Comparison of ENCODE assay signal across 8 cellular contexts in genomic region chr12:76878899-76879709, GRCh38. TPM values are rescaled to one million over a fixed set of nuclear protein-coding genes. Genes with fewer than 3 reads are reported as not detected.
DNase-seq lines count a peak whose midpoint lies in the region; ATAC-seq and TF ChIP-seq lines count a peak whose summit lies in the region.

CSRP2 (minus strand) TSS chr12:76879019; CDS start chr12:76866260, 12,759 bp downstream.

- peak within 1 kb of the TSS; percentile 74 for H3K27ac Mint-ChIP-seq in activated T-helper 17 cell treated with anti-CD3 and anti-CD28 coated beads, Interleukin-2, amount 50 U/mL, for 72 hours
- peak within 1 kb of the TSS in 3 of 9 donors; percentile 64 to 76 (median 72) for H3K27ac Mint-ChIP-seq in naive thymus-derived CD4-positive, alpha-beta T cell

- H3K9me3 ChIP-seq in naive thymus-derived CD4-positive, alpha-beta T cell (ENCODE audit: control insufficient read depth in 2 of 3, low read length in 3 of 3) = no peaks in the 10 kb centered on the region

- peaks cover 0 to 10% of the 10 kb centered on the region in 2 donors for H3K27me3 ChIP-seq in naive thymus-derived CD4-positive, alpha-beta T cell (ENCODE audit: control insufficient read depth in 2 of 2, insufficient read depth in 2 of 2, low read length in 2 of 2)

- peaks cover 61% of the 10 kb centered on the region for H3K27me3 Mint-ChIP-seq in activated T-helper 17 cell treated with anti-CD3 and anti-CD28 coated beads, Interleukin-2, amount 50 U/mL, for 72 hours
- H3K27me3 Mint-ChIP-seq in naive thymus-derived CD4-positive, alpha-beta T cell = peaks cover 44 to 66% (median 53%) of the 10 kb centered on the region in 5 donors

- DNase-seq in DMS153 (lab: John Stamatoyannopoulos, UW) = peak; percentile 84
- peak; percentile 87 for DNase-seq in HuH-7.5 (ENCODE audit: low spot score)
- DNase-seq in fibroblast of peridontal ligament (ENCODE audit: extremely low read depth) = peak; percentile 83
- peak; percentile 16 to 74 (median 43) for DNase-seq in naive thymus-derived CD4-positive, alpha-beta T cell
- DNase-seq in stimulated activated naive CD8-positive, alpha-beta T cell treated with anti-CD3 and anti-CD28 coated beads, Interleukin-15, Interleukin-2, amounts not matched to agents 100 U/mL and 50 U/mL, for 24 hours = peak; percentile 80

- H3K9me3 Mint-ChIP-seq in activated T-helper 17 cell treated with anti-CD3 and anti-CD28 coated beads, Interleukin-2, amount 50 U/mL, for 72 hours = no peaks in the 10 kb centered on the region
- no peaks in the 10 kb centered on the region for H3K9me3 Mint-ChIP-seq in naive thymus-derived CD4-positive, alpha-beta T cell

- peak within 1 kb of the TSS; percentile 6 for H3K27ac ChIP-seq in naive thymus-derived CD4-positive, alpha-beta T cell (ENCODE audit: low read depth, low read length)

- no peaks in the 10 kb centered on the region for H3K36me3 Mint-ChIP-seq in activated T-helper 17 cell treated with anti-CD3 and anti-CD28 coated beads, Interleukin-2, amount 50 U/mL, for 72 hours (ENCODE audit: low read depth)
- no peaks in the 10 kb centered on the region for H3K36me3 Mint-ChIP-seq in naive thymus-derived CD4-positive, alpha-beta T cell

- peak; percentile 95 for ATAC-seq in GM21528 (IDR thresholded peaks at IDR 0.05; ENCODE audit: low FRiP score, unreplicated experiment)
- ATAC-seq in activated T-helper 17 cell treated with anti-CD3 and anti-CD28 coated beads, Interleukin-2, amount 50 U/mL, for 72 hours (replicated peaks) = peak; percentile 93
- peak; percentile 77 for ATAC-seq in naive thymus-derived CD4-positive, alpha-beta T cell
- ATAC-seq in stimulated activated naive CD8-positive, alpha-beta T cell treated with anti-CD3 and anti-CD28 coated beads, Interleukin-15, Interleukin-2, amounts not matched to agents 100 U/mL and 50 U/mL, for 24 hours = peak; percentile 93

- peak within 1 kb of the TSS; percentile 43 for H3K4me3 ChIP-seq in naive thymus-derived CD4-positive, alpha-beta T cell (ENCODE audit: low read length)

- CTCF ChIA-PET in naive thymus-derived CD4-positive, alpha-beta T cell (lab: Charles Lee) = no interaction called here

- peak within 1 kb of the TSS; percentile 94 for H3K4me3 Mint-ChIP-seq in activated T-helper 17 cell treated with anti-CD3 and anti-CD28 coated beads, Interleukin-2, amount 50 U/mL, for 72 hours
- H3K4me3 Mint-ChIP-seq in naive thymus-derived CD4-positive, alpha-beta T cell = peak within 1 kb of the TSS; percentile 92 to 96 (median 94)

- intact Hi-C loops in naive thymus-derived CD4-positive, alpha-beta T cell (cut with micrococcal nuclease) = loop anchor here in 1 of 2 donors (2.0 to 5.0 kb wide), 4 partner anchors 114 to 322 kb away; partner anchors contain the start of genes E2F7, OSBPL8 and ZDHHC17

- no peaks in the 10 kb centered on the region for H3K4me1 Mint-ChIP-seq in activated T-helper 17 cell treated with anti-CD3 and anti-CD28 coated beads, Interleukin-2, amount 50 U/mL, for 72 hours
- H3K4me1 Mint-ChIP-seq in naive thymus-derived CD4-positive, alpha-beta T cell = peaks cover 5 to 23% (median 14%) of the 10 kb centered on the region in 7 donors

- H3K4me1 ChIP-seq in naive thymus-derived CD4-positive, alpha-beta T cell (ENCODE audit: control insufficient read depth in 2 of 2, insufficient read depth in 2 of 2, low read length in 2 of 2) = peaks cover 6% of the 10 kb centered on the region in 2 donors

- POLR2A ChIA-PET in naive thymus-derived CD4-positive, alpha-beta T cell (lab: Charles Lee) = no interaction called here

- H3K36me3 ChIP-seq in naive thymus-derived CD4-positive, alpha-beta T cell (ENCODE audit: control insufficient read depth in 2 of 3, insufficient read depth in 3 of 3, low read length in 3 of 3) = no peaks in the 10 kb centered on the region

TF ChIP-seq in PFSK-1, 5 proteins besides CTCF, POLR2A, EP300 and RAD21:
- TF ChIP-seq POLR2AphosphoS5 (IDR thresholded peaks at IDR 0.05; ENCODE audit: low read depth, low read length) (peak; percentile 55; the same call in 1 of the 2 replicates), FOXP2 (optimal IDR thresholded peaks at IDR 0.05; ENCODE audit: borderline replicate concordance, extremely low read depth, extremely low read length, insufficient read depth) (no peak), REST (IDR thresholded peaks at IDR 0.05; ENCODE audit: insufficient read depth in 1 of 2, low read depth in 2 of 2, low read length in 2 of 2) (no peak)

RNA-seq across cellular contexts. Expression of gene CSRP2, which starts in this region (rescaled TPM):
- 4.1 TPM for polyA plus RNA-seq in PFSK-1 (2012; ENCODE audit: insufficient read length, low read depth)
- total RNA-seq in activated T-helper 17 cell treated with anti-CD3 and anti-CD28 coated beads, Interleukin-2, amount 50 U/mL, for 72 hours = 1 to 10 TPM; 1.2 to 3.1 TPM
- not detected for total RNA-seq in naive thymus-derived CD4-positive, alpha-beta T cell
- under 1 TPM; 0.79 to 0.98 TPM for polyA plus RNA-seq in naive thymus-derived CD4-positive, alpha-beta T cell

Comparison
In these comparisons a context has a peak if more than half of its experiments do, and no peak if none do; other contexts are left out.
1. Peak in every context shown above with its lines: DNase-seq, ATAC-seq, H3K4me3 ChIP-seq and H3K27ac ChIP-seq.
2. Peak in DNase-seq, ATAC-seq, H3K4me3 ChIP-seq and H3K27ac ChIP-seq in naive thymus-derived CD4-positive, alpha-beta T cell; RNA of the gene not detected or under 1 TPM.